Comparison of ENCODE assay signal across 33 cellular contexts in the genomic region with DNA sequence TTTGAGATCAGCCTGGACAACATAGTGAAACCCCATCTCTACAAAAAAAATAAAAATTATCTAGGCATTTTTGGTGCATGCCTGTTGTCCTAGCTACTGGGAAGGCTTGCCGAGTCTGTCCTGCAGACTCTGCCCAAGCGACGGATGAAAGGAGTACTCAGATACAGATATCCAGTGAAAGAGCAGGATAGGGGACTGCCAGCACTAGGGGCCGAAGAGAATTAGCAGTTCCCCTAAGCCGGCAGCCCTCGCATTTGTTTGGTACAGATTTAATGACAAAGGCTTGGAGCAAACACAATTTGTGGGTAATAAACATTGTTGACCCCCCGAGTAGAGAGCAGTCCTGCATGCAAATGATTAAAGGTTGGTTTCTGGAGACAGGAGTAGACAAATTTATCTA. TPM values are rescaled to one million over a fixed set of nuclear protein-coding genes. Genes with fewer than 3 reads are reported as not detected.
DNase-seq lines count a peak whose midpoint lies in the region; ATAC-seq, FAIRE-seq and TF ChIP-seq lines count a peak whose summit lies in the region.
"Had no signal": no experiment of that assay in that cellular context is flagged by ENCODE, and none has a peak within 500 bp of the region (broad histone marks: within the 10 kb centered on the region; RNA-seq: fewer than 3 reads in every experiment).

No MANE protein-coding gene starts in this region.

- H3K4me2 ChIP-seq in HepG2 (ENCODE audit: low read depth, low read length), result no peak overlapping the region
- H3K4me2 ChIP-seq in K562 (ENCODE audit: insufficient read depth, low read length), result no peak overlapping the region
- H3K4me2 ChIP-seq: A549; BLaER1; BLaER1 treated with 17β-estradiol and CSF1 and Interleukin-3, amounts not matched to agents 10 nM and 100 nM had no signal

- no peaks in the 10 kb centered on the region for H3K9me1 ChIP-seq in K562 (ENCODE audit: control insufficient read depth, insufficient read depth, low read length)

- peaks cover 23% of the 10 kb centered on the region for H3K4me1 ChIP-seq in HepG2 (ENCODE audit: insufficient read depth, low read length)
- peaks cover 0 to 9% (median 0%) of the 10 kb centered on the region in 4 donors for H3K4me1 ChIP-seq in right lobe of liver
- peaks cover 0 to 4% of the 10 kb centered on the region in 2 experiments; a peak in 1 of 5 replicates for H3K4me1 ChIP-seq in K562 (replicated peaks in 1 of 2; ENCODE audit: control insufficient read depth in 2 of 2, insufficient read depth in 2 of 2, low read length in 2 of 2)
- H3K4me1 ChIP-seq in iPS-18a (ENCODE audit: control insufficient read depth, low read depth, low read length), result peaks cover 17% of the 10 kb centered on the region
- no peaks in the 10 kb centered on the region for H3K4me1 ChIP-seq in pancreas
- H3K4me1 ChIP-seq: BE2C had no signal

- H3K79me2 ChIP-seq in HepG2 (ENCODE audit: insufficient read depth, low read length) (no peaks in the 10 kb centered on the region), K562 (ENCODE audit: control insufficient read depth, insufficient read depth, low read length) (no peaks in the 10 kb centered on the region)

- H3K4me3 ChIP-seq in HepG2 (replicated peaks in 1 of 3; ENCODE audit: insufficient read depth in 1 of 3, low read depth in 2 of 3, low read length in 3 of 3), result no peak overlapping the region
- H3K4me3 ChIP-seq in right lobe of liver, result no peak overlapping the region
- no peak overlapping the region for H3K4me3 ChIP-seq in K562
- H3K4me3 ChIP-seq in iPS-18a (ENCODE audit: low read length), result peak overlapping the region; percentile 3
- no peak overlapping the region for H3K4me3 ChIP-seq in pancreas
- H3K4me3 ChIP-seq: A549, BLaER1 had no signal

- H3K9ac ChIP-seq in HepG2 (ENCODE audit: insufficient read depth, low read depth, low read length) (no peak overlapping the region), K562 (ENCODE audit: insufficient read depth in 1 of 2, low read depth in 2 of 2, low read length in 2 of 2) (no peak overlapping the region), iPS-18a (ENCODE audit: low read length) (no peak overlapping the region)
- H3K9ac ChIP-seq: BLaER1; BLaER1 treated with 17β-estradiol and CSF1 and Interleukin-3, amounts not matched to agents 10 nM and 100 nM had no signal

- H4K20me1 ChIP-seq in HepG2 (ENCODE audit: insufficient read depth, low read length), result no peaks in the 10 kb centered on the region
- no peaks in the 10 kb centered on the region for H4K20me1 ChIP-seq in K562 (replicated peaks; ENCODE audit: control insufficient read depth, insufficient read depth, low read length)
- H4K20me1 ChIP-seq: BLaER1; BLaER1 treated with 17β-estradiol and CSF1 and Interleukin-3, amounts not matched to agents 10 nM and 100 nM had no signal

- BruUV-seq in HepG2 (replicated peaks; lab: Mats Ljungman, UMichigan) (no TSS peak), K562 (replicated peaks; lab: Mats Ljungman, UMichigan) (no TSS peak)

- no peak overlapping the region for H2AFZ ChIP-seq in HepG2 (ENCODE audit: low read length)
- no peak overlapping the region for H2AFZ ChIP-seq in K562 (ENCODE audit: low read depth, low read length)

- H3K27ac ChIP-seq in HepG2 (ENCODE audit: extremely low read length, insufficient read depth, low read length) (no peak overlapping the region), right lobe of liver (no peak overlapping the region), K562 (ENCODE audit: extremely low read depth, low read depth, low read length) (no peak overlapping the region), iPS-18a (ENCODE audit: low read length) (no peak overlapping the region), pancreas (no peak overlapping the region)
- H3K27ac ChIP-seq: 22Rv1; A549; BLaER1; BLaER1 treated with 17β-estradiol and CSF1 and Interleukin-3, amounts not matched to agents 10 nM and 100 nM; C4-2B had no signal

- FAIRE-seq in HepG2 (lab: Jason Lieb, UNC) (no peak), K562 (lab: Jason Lieb, UNC) (no peak), pancreas (lab: Jason Lieb, UNC) (no peak)
- FAIRE-seq: A204.1, A549, D721Med had no signal

- H3K9me3 ChIP-seq in HepG2 (ENCODE audit: low read length) (peaks cover 55% of the 10 kb centered on the region), right lobe of liver (peaks cover 0 to 9% (median 0%) of the 10 kb centered on the region in 4 donors), K562 (replicated peaks; ENCODE audit: control insufficient read depth, insufficient read depth, low read depth, low read length) (peaks cover 4% of the 10 kb centered on the region), iPS-18a (ENCODE audit: control insufficient read depth, low read depth, low read length) (no peaks in the 10 kb centered on the region), pancreas (no peaks in the 10 kb centered on the region)
- H3K9me3 ChIP-seq: BE2C had no signal

- intact Hi-C loops in HepG2 (cut with micrococcal nuclease; ENCODE audit: unreplicated experiment), result no loop called here
- intact Hi-C loops in right lobe of liver (cut with DNase I), result no loop called here
- intact Hi-C loops in K562 (cut with micrococcal nuclease), result no loop called here
- intact Hi-C loops in pancreas (cut with DNase I), result no loop called here

- POLR2A ChIA-PET in HepG2 (lab: Yijun Ruan, JAX) (interaction anchor here (1.4 kb wide), 1 partner anchor 9 kb away, joined by 3 read pairs; no protein-coding TSS in a partner anchor), K562 (lab: Yijun Ruan, JAX) (no interaction called here)

- H3K27me3 ChIP-seq in HepG2 (ENCODE audit: control insufficient read depth in 1 of 2, insufficient read depth in 2 of 2, low read length in 2 of 2) (no peaks in the 10 kb centered on the region; a peak in 1 of 5 replicates), right lobe of liver (no peaks in the 10 kb centered on the region), K562 (ENCODE audit: control insufficient read depth in 2 of 2, insufficient read depth in 2 of 2, low read length in 2 of 2) (no peaks in the 10 kb centered on the region), iPS-18a (ENCODE audit: control insufficient read depth, insufficient read depth, low read length) (peaks cover 40% of the 10 kb centered on the region), pancreas (no peaks in the 10 kb centered on the region)
- H3K27me3 ChIP-seq: BE2C; BLaER1; BLaER1 treated with 17β-estradiol and CSF1 and Interleukin-3, amounts not matched to agents 10 nM and 100 nM had no signal

- in situ Hi-C loops in HepG2 (cut with HindIII; ENCODE audit: extremely low pct_ligation_motif_present, low pct_unique_long_range_greater_than_20kb), result no loop called here
- in situ Hi-C loops in K562 (cut with MboI), result no loop called here

- ATAC-seq in HepG2 (no peak), right lobe of liver (no peak), K562 (no peak), pancreas (no peak)
- ATAC-seq: A549; CD8-positive, alpha-beta T cell had no signal

- TF ChIP-seq CTCF in HepG2 (CRISPR knock-in tag; IDR thresholded peaks at IDR 0.05) (no peak), right lobe of liver (IDR thresholded peaks at IDR 0.05) (no peak), K562 (IDR thresholded peaks at IDR 0.05 in 2 of 3, conservative IDR thresholded peaks at IDR 0.05 in 1 of 3; ENCODE audit: insufficient read depth in 2 of 3, low read depth in 1 of 3, low read length in 3 of 3) (no peak), pancreas (IDR thresholded peaks at IDR 0.05) (no peak)

- TF ChIP-seq RAD21 in HepG2 (CRISPR knock-in tag; IDR thresholded peaks at IDR 0.05) (no peak), K562 (CRISPR knock-in tag; conservative IDR thresholded peaks at IDR 0.05 in 1 of 2, IDR thresholded peaks at IDR 0.05 in 1 of 2) (no peak)

- CTCF ChIA-PET in HepG2 (lab: Yijun Ruan, JAX; ENCODE audit: low intra/inter-chr PET ratio, low total read pairs) (no interaction called here), K562 (lab: Yijun Ruan, JAX; ENCODE audit: low intra/inter-chr PET ratio) (no interaction called here)

- no peak for TF ChIP-seq POLR2A in HepG2 (IDR thresholded peaks at IDR 0.05; ENCODE audit: insufficient read depth in 1 of 2, low read depth in 2 of 2, low read length in 2 of 2)
- no peak for TF ChIP-seq POLR2A in right lobe of liver (IDR thresholded peaks at IDR 0.05)
- TF ChIP-seq POLR2A in K562 (conservative IDR thresholded peaks at IDR 0.05), result no peak

- DNase-seq in HepG2 (ENCODE audit: low spot score), result no peak
- no peak for DNase-seq in right lobe of liver
- no peak for DNase-seq in K562 (ENCODE audit: extremely low read depth in 1 of 4, low spot score in 3 of 4)
- DNase-seq in HuH-7 (ENCODE audit: low spot score), result no peak
- no peak for DNase-seq in pancreas
- DNase-seq: 8988T; ACHN; AML-193; BE2C; C1 segment of cervical spinal cord; Caco-2; Calu3; CD4-positive, alpha-beta memory T cell; CD4-positive, alpha-beta T cell; CD4-positive, CD25-positive, alpha-beta regulatory T cell; CD8-positive, alpha-beta memory T cell; CD8-positive, alpha-beta T cell; COR-L47; DMS 273 treated with DMSO at 0.1 percent for 48 hours; DMS153; DMS53; DMS79; DMS79 treated with DMSO at 0.1 percent for 48 hours; DND-41; EL had no signal

- TF ChIP-seq EP300 in HepG2 (IDR thresholded peaks at IDR 0.05; ENCODE audit: low read depth in 2 of 2, low read length in 2 of 2), result no peak
- TF ChIP-seq EP300 in HepG2 (CRISPR knock-in tag; IDR thresholded peaks at IDR 0.05; ENCODE audit: borderline replicate concordance), result no peak
- no peak for TF ChIP-seq EP300 in K562 (IDR thresholded peaks at IDR 0.05; ENCODE audit: low read length)

- H3K36me3 ChIP-seq in HepG2 (replicated peaks in 1 of 2; ENCODE audit: control insufficient read depth in 1 of 2, insufficient read depth in 2 of 2, low read length in 2 of 2) (no peaks in the 10 kb centered on the region), right lobe of liver (no peaks in the 10 kb centered on the region), K562 (ENCODE audit: control insufficient read depth, insufficient read depth, low read length) (no peaks in the 10 kb centered on the region), iPS-18a (ENCODE audit: control insufficient read depth, low read depth, low read length) (no peaks in the 10 kb centered on the region), pancreas (no peaks in the 10 kb centered on the region)
- H3K36me3 ChIP-seq: BE2C had no signal

- WGBS in HepG2 (ENCODE audit: low lambda C conversion rate), result 34% methylated on average over 7 of the region's 7 CpGs
- 94% methylated on average over 7 of the region's 7 CpGs for WGBS in right lobe of liver (ENCODE audit: insufficient coverage, low coverage, low lambda C conversion rate, missing lambda C conversion rate)
- WGBS in K562 (ENCODE audit: insufficient coverage, low coverage, missing lambda C conversion rate), result 50% methylated on average over 7 of the region's 7 CpGs
- 77 to 81% methylated on average over 7 of the region's 7 CpGs for WGBS in pancreas, 2 donors

RNA-seq across cellular contexts. Expression of gene TBC1D20, which starts 5.4 kb away (rescaled TPM):
- 36.6 and 45.9 TPM in 2 replicates for total RNA-seq in HepG2 (2016; rRNA removed; fragmentation: Illumina TruSeq; extraction: Trizol)
- total RNA-seq in HepG2 (2016; cell fraction: cytosol; rRNA removed; fragmentation: Illumina TruSeq; extraction: Trizol; ENCODE audit: low read depth), result 24.9 and 29.1 TPM in 2 replicates
- 36.8 and 43.1 TPM in 2 replicates for total RNA-seq in HepG2 (2016; cell fraction: insoluble cytoplasmic fraction; rRNA removed; fragmentation: Illumina TruSeq; extraction: Trizol)
- total RNA-seq in HepG2 (2016; cell fraction: membrane; rRNA removed; fragmentation: Illumina TruSeq; extraction: Trizol), result 49.8 and 56.6 TPM in 2 replicates
- total RNA-seq in HepG2 (2016; cell fraction: nucleus; rRNA removed; fragmentation: Illumina TruSeq; extraction: Trizol), result 26.9 and 31.0 TPM in 2 replicates
- polyA plus RNA-seq in HepG2 (2011; rRNA removed), result 47.1 and 55.2 TPM in 2 replicates
- 46.2 and 50.9 TPM in 2 replicates for polyA plus RNA-seq in HepG2 (2011; cell fraction: cytosol; rRNA removed)
- polyA plus RNA-seq in HepG2 (2011; cell fraction: nucleus; rRNA removed), result 67.6 and 73.0 TPM in 2 replicates
- polyA plus RNA-seq in HepG2 (2012), result 26.7 and 33.9 TPM in 2 replicates
- 27.0 and 32.1 TPM in 2 replicates for polyA plus RNA-seq in HepG2 (2016; cell fraction: cytosol; fragmentation: Illumina TruSeq; extraction: Trizol; ENCODE audit: low read depth)
- polyA plus RNA-seq in HepG2 (2016; cell fraction: insoluble cytoplasmic fraction; fragmentation: Illumina TruSeq; extraction: Trizol; ENCODE audit: low read depth), result 46.6 and 47.0 TPM in 2 replicates
- polyA plus RNA-seq in HepG2 (2016; cell fraction: membrane; fragmentation: Illumina TruSeq; extraction: Trizol; ENCODE audit: low read depth), result 37.5 and 43.9 TPM in 2 replicates
- 57.7 and 59.0 TPM in 2 replicates for polyA plus RNA-seq in HepG2 (2016; cell fraction: nucleus; fragmentation: Illumina TruSeq; extraction: Trizol; ENCODE audit: insufficient read depth, low read depth)
- polyA minus RNA-seq in HepG2 (2011; rRNA and poly(A)+ RNA removed; ENCODE audit: low replicate concordance), result 35.8 and 117 TPM in 2 replicates
- 21.9 and 28.9 TPM in 2 replicates for polyA minus RNA-seq in HepG2 (2011; cell fraction: cytosol; rRNA and poly(A)+ RNA removed)
- polyA minus RNA-seq in HepG2 (2011; cell fraction: nucleus; rRNA and poly(A)+ RNA removed), result 37.1 and 38.0 TPM in 2 replicates
- total RNA-seq in right lobe of liver, result 10 to 100 TPM; 10.8 to 21.4 (median 13.9) TPM
- total RNA-seq in K562 (2011; cell fraction: chromatin; rRNA removed; ENCODE audit: low replicate concordance), result 62.9 and 93.5 TPM in 2 replicates
- total RNA-seq in K562 (2011; cell fraction: nucleolus; rRNA removed), result 46.9 and 48.3 TPM in 2 replicates
- total RNA-seq in K562 (2011; cell fraction: nucleoplasm; rRNA removed), result 55.8 and 62.3 TPM in 2 replicates
- total RNA-seq in K562 (2014; rRNA removed), result 15.1 and 20.0 TPM in 2 replicates
- 11.9 and 14.2 TPM in 2 replicates for total RNA-seq in K562 (2014; rRNA removed; fragmentation: Illumina TruSeq; extraction: Trizol)
- 11.8 and 12.8 TPM in 2 replicates for total RNA-seq in K562 (2015; rRNA removed; fragmentation: Illumina TruSeq; extraction: Trizol)
- total RNA-seq in K562 (2021), result 17.8 and 20.6 TPM in 2 replicates
- 25.3 and 45.8 TPM in 2 replicates for polyA plus RNA-seq in K562 (2011; rRNA removed)
- polyA plus RNA-seq in K562 (2011; cell fraction: cytosol; rRNA removed), result 29.6 and 54.5 TPM in 2 replicates
- polyA plus RNA-seq in K562 (2011; cell fraction: nucleus; rRNA removed), result 63.5 and 76.7 TPM in 2 replicates
- 14.9 and 35.8 TPM in 2 replicates for polyA plus RNA-seq in K562 (2012)
- polyA plus RNA-seq in K562 (2014; fragmentation: Illumina TruSeq; extraction: Trizol), result 20.4 and 23.7 TPM in 2 replicates
- polyA plus RNA-seq in K562 (2014; fragmentation: Nextera tagmentation; extraction: Ambion mirVana), result 1 to 10 TPM; 7.0 to 9.5 TPM
- 20.1 and 21.1 TPM in 2 replicates for polyA plus RNA-seq in K562 (2014; rRNA removed)
- polyA minus RNA-seq in K562 (2011; rRNA and poly(A)+ RNA removed), result 25.0 and 35.4 TPM in 2 replicates
- polyA minus RNA-seq in K562 (2011; cell fraction: cytosol; rRNA and poly(A)+ RNA removed), result 11.8 and 18.3 TPM in 2 replicates
- 13.1 and 31.0 TPM in 2 replicates for polyA minus RNA-seq in K562 (2011; cell fraction: nucleus; rRNA and poly(A)+ RNA removed)
- total RNA-seq in pancreas, result 10 to 100 TPM; 11.1 to 21.4 (median 12.9) TPM
- 10 to 100 TPM; 11.5 to 17.3 TPM for polyA plus RNA-seq in pancreas

RNA-seq across cellular contexts. Expression of gene RBCK1, which starts 59.7 kb away (rescaled TPM):
- total RNA-seq in HepG2 (2016; rRNA removed; fragmentation: Illumina TruSeq; extraction: Trizol), result 121 and 149 TPM in 2 replicates
- total RNA-seq in HepG2 (2016; cell fraction: cytosol; rRNA removed; fragmentation: Illumina TruSeq; extraction: Trizol; ENCODE audit: low read depth), result 176 and 212 TPM in 2 replicates
- 110 and 147 TPM in 2 replicates for total RNA-seq in HepG2 (2016; cell fraction: insoluble cytoplasmic fraction; rRNA removed; fragmentation: Illumina TruSeq; extraction: Trizol)
- 217 and 241 TPM in 2 replicates for total RNA-seq in HepG2 (2016; cell fraction: membrane; rRNA removed; fragmentation: Illumina TruSeq; extraction: Trizol)
- total RNA-seq in HepG2 (2016; cell fraction: nucleus; rRNA removed; fragmentation: Illumina TruSeq; extraction: Trizol), result 83.9 and 95.5 TPM in 2 replicates
- 215 and 270 TPM in 2 replicates for polyA plus RNA-seq in HepG2 (2011; rRNA removed)
- polyA plus RNA-seq in HepG2 (2011; cell fraction: cytosol; rRNA removed), result 171 and 196 TPM in 2 replicates
- 558 and 618 TPM in 2 replicates for polyA plus RNA-seq in HepG2 (2011; cell fraction: nucleus; rRNA removed)
- polyA plus RNA-seq in HepG2 (2012), result 207 and 311 TPM in 2 replicates
- polyA plus RNA-seq in HepG2 (2016; cell fraction: cytosol; fragmentation: Illumina TruSeq; extraction: Trizol; ENCODE audit: low read depth), result 291 and 331 TPM in 2 replicates
- polyA plus RNA-seq in HepG2 (2016; cell fraction: insoluble cytoplasmic fraction; fragmentation: Illumina TruSeq; extraction: Trizol; ENCODE audit: low read depth), result 144 and 159 TPM in 2 replicates
- 277 and 299 TPM in 2 replicates for polyA plus RNA-seq in HepG2 (2016; cell fraction: membrane; fragmentation: Illumina TruSeq; extraction: Trizol; ENCODE audit: low read depth)
- polyA plus RNA-seq in HepG2 (2016; cell fraction: nucleus; fragmentation: Illumina TruSeq; extraction: Trizol; ENCODE audit: insufficient read depth, low read depth), result 357 and 365 TPM in 2 replicates
- 36.5 and 119 TPM in 2 replicates for polyA minus RNA-seq in HepG2 (2011; rRNA and poly(A)+ RNA removed; ENCODE audit: low replicate concordance)
- polyA minus RNA-seq in HepG2 (2011; cell fraction: cytosol; rRNA and poly(A)+ RNA removed), result 65.9 and 88.8 TPM in 2 replicates
- 102 and 144 TPM in 2 replicates for polyA minus RNA-seq in HepG2 (2011; cell fraction: nucleus; rRNA and poly(A)+ RNA removed)
- total RNA-seq in right lobe of liver, result 100 to 1,000 TPM in 2 of 6 experiments, 10 to 100 TPM in 4; 63.1 to 113 (median 85.6) TPM
- 91.7 and 117 TPM in 2 replicates for total RNA-seq in K562 (2011; cell fraction: chromatin; rRNA removed; ENCODE audit: low replicate concordance)
- 53.4 and 61.7 TPM in 2 replicates for total RNA-seq in K562 (2011; cell fraction: nucleolus; rRNA removed)
- 62.0 and 75.0 TPM in 2 replicates for total RNA-seq in K562 (2011; cell fraction: nucleoplasm; rRNA removed)
- total RNA-seq in K562 (2014; rRNA removed), result 46.1 and 58.1 TPM in 2 replicates
- total RNA-seq in K562 (2014; rRNA removed; fragmentation: Illumina TruSeq; extraction: Trizol), result 18.4 and 22.1 TPM in 2 replicates
- total RNA-seq in K562 (2015; rRNA removed; fragmentation: Illumina TruSeq; extraction: Trizol), result 18.0 and 19.3 TPM in 2 replicates
- 51.7 and 54.2 TPM in 2 replicates for total RNA-seq in K562 (2021)
- 37.6 and 58.2 TPM in 2 replicates for polyA plus RNA-seq in K562 (2011; rRNA removed)
- 41.1 and 50.2 TPM in 2 replicates for polyA plus RNA-seq in K562 (2011; cell fraction: cytosol; rRNA removed)
- 71.7 and 92.4 TPM in 2 replicates for polyA plus RNA-seq in K562 (2011; cell fraction: nucleus; rRNA removed)
- polyA plus RNA-seq in K562 (2012), result 38.5 and 194 TPM in 2 replicates
- 26.5 and 37.1 TPM in 2 replicates for polyA plus RNA-seq in K562 (2014; fragmentation: Illumina TruSeq; extraction: Trizol)
- polyA plus RNA-seq in K562 (2014; fragmentation: Nextera tagmentation; extraction: Ambion mirVana), result 1 to 10 TPM; 5.9 to 8.3 TPM
- 52.7 and 59.3 TPM in 2 replicates for polyA plus RNA-seq in K562 (2014; rRNA removed)
- polyA minus RNA-seq in K562 (2011; rRNA and poly(A)+ RNA removed), result 16.0 and 22.1 TPM in 2 replicates
- 16.1 and 28.0 TPM in 2 replicates for polyA minus RNA-seq in K562 (2011; cell fraction: cytosol; rRNA and poly(A)+ RNA removed)
- polyA minus RNA-seq in K562 (2011; cell fraction: nucleus; rRNA and poly(A)+ RNA removed), result 15.3 and 29.2 TPM in 2 replicates
- total RNA-seq in pancreas, result 10 to 100 TPM; 34.9 to 62.0 (median 41.1) TPM
- 100 to 1,000 TPM; 130 to 148 TPM for polyA plus RNA-seq in pancreas

Comparison
In these comparisons a context has a peak if more than half of its experiments do, and no peak if none do; other contexts are left out.
1. Of the 241 proteins assayed by ChIP-seq in both HepG2 and K562: peak only in HepG2: ZNF253; only in K562: none; in both: none; in neither: 240.